Comparison of ENCODE assay signal across 8 cellular contexts in genomic region chr21:43775795-43776430, GRCh38. TPM values are rescaled to one million over a fixed set of nuclear protein-coding genes. Genes with fewer than 3 reads are reported as not detected.
A peak's percentile ranks its signal among the peaks of the same experiment; 100 is the strongest.
DNase-seq lines count a peak whose midpoint lies in the region; ATAC-seq, FAIRE-seq and TF ChIP-seq lines count a peak whose summit lies in the region.

A gene with protein sequence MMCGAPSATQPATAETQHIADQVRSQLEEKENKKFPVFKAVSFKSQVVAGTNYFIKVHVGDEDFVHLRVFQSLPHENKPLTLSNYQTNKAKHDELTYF (minus strand): TSS chr21:43776308. CDS start chr21:43776269, 39 bp downstream.

- no peaks in the 10 kb centered on the region for H3K27me3 ChIP-seq in SJSA1 (replicated peaks)
- no peaks in the 10 kb centered on the region for H3K27me3 ChIP-seq in neutrophil

- H3K36me3 ChIP-seq in SJSA1 (peaks cover 29% of the 10 kb centered on the region), neutrophil (peaks cover 21% of the 10 kb centered on the region)

- peak; percentile 75 for ATAC-seq in GM19455 (IDR thresholded peaks at IDR 0.05; ENCODE audit: unreplicated experiment)

- peaks cover 10% of the 10 kb centered on the region for H3K4me1 ChIP-seq in SJSA1 (replicated peaks)
- H3K4me1 ChIP-seq in neutrophil (ENCODE audit: control insufficient read depth in 1 of 2, insufficient read depth in 1 of 2, low read depth in 1 of 2, low read length in 1 of 2) = peaks cover 17 to 28% of the 10 kb centered on the region in 2 experiments

- peak within 1 kb of the TSS; percentile 94 for H3K4me3 ChIP-seq in SJSA1
- H3K4me3 ChIP-seq in neutrophil (ENCODE audit: low read depth in 1 of 2, low read length in 1 of 2) = peak within 1 kb of the TSS; percentile 85 to 94

- peak within 1 kb of the TSS; percentile 88 for H3K27ac ChIP-seq in SJSA1
- peak within 1 kb of the TSS; percentile 99 for H3K27ac ChIP-seq in neutrophil

- DNase-seq in COLO668 (lab: John Stamatoyannopoulos, UW; ENCODE audit: unreplicated experiment) (peak; percentile 91), HuH-7 (ENCODE audit: low spot score) (peak; percentile 81), SJSA1 (ENCODE audit: low read depth in 1 of 2, low spot score in 2 of 2) (peak; percentile 83 to 84), frontal cortex (ENCODE audit: low spot score in 2 of 2) (peak; percentile 91 to 96), superior temporal gyrus (ENCODE audit: extremely low spot score) (peak; percentile 79)
- DNase-seq in activated naive CD4-positive, alpha-beta T cell (lab: John Stamatoyannopoulos, UW) = peak in 3 of 4 experiments; percentile 68 to 86 (median 73)

- FAIRE-seq in frontal cortex (lab: Jason Lieb, UNC) = no peak

- H3K9me3 ChIP-seq in SJSA1 (replicated peaks) (no peaks in the 10 kb centered on the region), neutrophil (no peaks in the 10 kb centered on the region)

- no peak for TF ChIP-seq CTCF in neutrophil (IDR thresholded peaks at IDR 0.05)

RNA-seq across cellular contexts. Expression of the gene that starts here (rescaled TPM):
- total RNA-seq in SJSA1 (2014; rRNA removed; shearing (Covaris generic)) = 11.9 and 14.9 TPM in 2 replicates
- total RNA-seq in frontal cortex = 6.5 TPM

Comparison
In these comparisons a context has a peak if more than half of its experiments do, and no peak if none do; other contexts are left out.
1. Peak in every context shown above with its lines: DNase-seq, ATAC-seq, H3K4me3 ChIP-seq and H3K27ac ChIP-seq.